In genomic region chr5:147504001-147504400, GRCh38 we compare ENCODE assay signal across 9 cellular contexts. TPM values are rescaled to one million over a fixed set of nuclear protein-coding genes. Genes with fewer than 3 reads are reported as not detected.
A peak's percentile ranks its signal among the peaks of the same experiment; 100 is the strongest.
DNase-seq lines count a peak whose midpoint lies in the region; ATAC-seq and TF ChIP-seq lines count a peak whose summit lies in the region.
"Had no signal": no experiment of that assay in that cellular context is flagged by ENCODE, and none has a peak within 500 bp of the region (broad histone marks: within the 10 kb centered on the region; RNA-seq: fewer than 3 reads in every experiment).

No MANE protein-coding gene starts in this region.

- ATAC-seq in heart left ventricle, result peak in 3 of 4 donors; percentile 65 to 83 (median 78)
- ATAC-seq in GM21528 (IDR thresholded peaks at IDR 0.05; ENCODE audit: low FRiP score, unreplicated experiment), result no peak
- ATAC-seq in HG02884 (IDR thresholded peaks at IDR 0.05; ENCODE audit: unreplicated experiment), result no peak

- H3K4me1 ChIP-seq in heart left ventricle (peaks cover 0 to 34% (median 13%) of the 10 kb centered on the region in 12 donors), skeletal muscle tissue (ENCODE audit: control insufficient read depth in 3 of 3, insufficient read depth in 3 of 3, low read length in 3 of 3) (peaks cover 4 to 5% (median 5%) of the 10 kb centered on the region in 3 donors)

- H3K9me3 ChIP-seq in WERI-Rb-1 (ENCODE audit: severe bottlenecking), result no peaks in the 10 kb centered on the region
- no peaks in the 10 kb centered on the region for H3K9me3 ChIP-seq in heart left ventricle
- no peaks in the 10 kb centered on the region for H3K9me3 ChIP-seq in skeletal muscle tissue (ENCODE audit: control insufficient read depth in 3 of 3, low read length in 3 of 3)

- H3K27ac ChIP-seq in WERI-Rb-1, result peak overlapping the region; percentile 15
- peak overlapping the region in 11 of 12 donors; percentile 34 to 91 (median 64) for H3K27ac ChIP-seq in heart left ventricle
- H3K27ac ChIP-seq in skeletal muscle tissue (ENCODE audit: low read depth, low read length), result peak overlapping the region; percentile 60

- H3K9ac ChIP-seq in skeletal muscle tissue (ENCODE audit: low read depth in 1 of 3, low read length in 3 of 3), result no peak overlapping the region

- WGBS in heart left ventricle, 4 donors, result 34 to 54% (median 46%) methylated on average over 3 of the region's 3 CpGs

- H3K4me3 ChIP-seq in WERI-Rb-1 (ENCODE audit: low read depth, low read length) (no peak overlapping the region), heart left ventricle (peak overlapping the region in 1 of 12 donors; percentile 5), skeletal muscle tissue (ENCODE audit: low read length in 3 of 3) (no peak overlapping the region)

- H3K27me3 ChIP-seq in WERI-Rb-1 (ENCODE audit: insufficient read depth, low read depth, severe bottlenecking) (no peaks in the 10 kb centered on the region), heart left ventricle (peaks cover 0 to 6% (median 0%) of the 10 kb centered on the region in 9 donors), skeletal muscle tissue (ENCODE audit: control insufficient read depth in 3 of 3, insufficient read depth in 3 of 3, low read length in 3 of 3) (peaks cover 0 to 5% (median 2%) of the 10 kb centered on the region in 3 donors)

- TF ChIP-seq CTCF in WERI-Rb-1 (IDR thresholded peaks at IDR 0.05; ENCODE audit: low read depth, low read length), result no peak
- TF ChIP-seq CTCF in heart left ventricle (IDR thresholded peaks at IDR 0.05), result no peak

- intact Hi-C loops in heart left ventricle (cut with DNase I), result loop anchor here in 2 of 10 donors (5.0 to 10.0 kb wide), 2 partner anchors 37 to 49 kb away; no protein-coding TSS in a partner anchor

- no peak for TF ChIP-seq POLR2A in heart left ventricle (IDR thresholded peaks at IDR 0.05)

- H3K36me3 ChIP-seq in WERI-Rb-1 (peaks cover 27% of the 10 kb centered on the region), heart left ventricle (no peaks in the 10 kb centered on the region), skeletal muscle tissue (ENCODE audit: control insufficient read depth in 3 of 3, insufficient read depth in 3 of 3, low read length in 3 of 3) (no peaks in the 10 kb centered on the region)

- DNase-seq in GM04504 (ENCODE audit: low read depth) (peak; percentile 73), WERI-Rb-1 (peak; percentile 18), heart left ventricle (peak in 4 of 5 donors; percentile 29 to 46 (median 40)), CD1c-positive myeloid dendritic cell (ENCODE audit: extremely low spot score) (no peak), NCI-H748 treated with DMSO at 0.1 percent for 48 hours (lab: John Stamatoyannopoulos, UW) (no peak)
- DNase-seq: NCI-H2029 had no signal

RNA-seq across cellular contexts. Expression of gene DPYSL3, which starts 5.9 kb away (rescaled TPM):
- total RNA-seq in heart left ventricle, result 10 to 100 TPM; 13.7 to 54.7 (median 25.0) TPM
- 10 to 100 TPM in 1 of 2 donors, 1 to 10 TPM in 1; 7.9 to 20.6 TPM for polyA plus RNA-seq in heart left ventricle
- 109 TPM for total RNA-seq in skeletal muscle tissue

Comparison
In these comparisons a context has a peak if more than half of its experiments do, and no peak if none do; other contexts are left out.
1. DNase-seq: peak in GM04504 (single experiment), WERI-Rb-1 (single experiment) and heart left ventricle (4 of 5); none in CD1c-positive myeloid dendritic cell (single experiment) and NCI-H748 treated with DMSO at 0.1 percent for 48 hours (single experiment).
2. ATAC-seq: peak in heart left ventricle (3 of 4); none in GM21528 (single experiment) and HG02884 (single experiment).
3. Peak in every context shown above with its lines, with median percentiles within 50 percentile points of each other: H3K27ac ChIP-seq.